ENCODE assay signal across 8 cellular contexts in the genomic region with DNA sequence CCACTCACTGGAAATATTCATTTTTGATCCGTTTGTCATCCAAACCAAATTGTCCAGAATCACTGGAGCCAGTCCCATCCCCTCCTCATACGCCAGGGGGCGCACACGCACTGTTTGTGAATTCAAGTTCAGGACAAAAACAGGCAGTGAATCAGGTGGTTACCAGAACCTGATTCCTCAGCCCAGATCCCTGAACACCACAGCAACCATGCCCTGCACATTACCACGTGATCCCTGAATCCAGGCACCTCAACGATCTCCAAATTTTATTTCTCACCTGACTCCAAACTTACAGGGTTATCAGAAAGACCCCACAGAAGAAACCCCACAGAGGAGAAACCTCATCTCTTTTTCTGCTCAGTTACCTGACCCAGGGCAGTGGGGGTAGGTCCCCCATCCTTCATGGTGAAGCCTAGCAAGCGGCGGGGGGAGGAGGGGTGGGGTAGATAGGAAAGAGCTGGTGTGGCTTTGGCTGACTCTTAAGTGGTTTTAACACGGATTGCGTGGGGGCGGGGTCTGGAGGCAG. TPM values are rescaled to one million over a fixed set of nuclear protein-coding genes. Genes with fewer than 3 reads are reported as not detected.
DNase-seq lines count a peak whose midpoint lies in the region; ATAC-seq and TF ChIP-seq lines count a peak whose summit lies in the region.

No MANE protein-coding gene starts in this region.

- ATAC-seq in GM21737 (IDR thresholded peaks at IDR 0.05; ENCODE audit: unreplicated experiment) = no peak

- DNase-seq in Daoy (ENCODE audit: low read depth) (peak; percentile 90), MG63 (peak; percentile 64), SHP77 (lab: John Stamatoyannopoulos, UW) (peak; percentile 80), fibroblast of villous mesenchyme (ENCODE audit: low read depth) (peak; percentile 88), neural progenitor cell (ENCODE audit: low spot score) (peak; percentile 89), stromal cell of bone marrow (ENCODE audit: low read depth) (peak; percentile 83)
- DNase-seq in activated T-helper 1 cell treated with anti-CD3 and anti-CD28 coated beads, Interleukin-2, amount 50 U/mL, for 16 hours (ENCODE audit: low read depth in 1 of 2, low spot score in 1 of 2) = peak; percentile 63 to 70

- TF ChIP-seq CTCF in fibroblast of villous mesenchyme (IDR thresholded peaks at IDR 0.05; ENCODE audit: insufficient read depth, low read depth, low read length) (peak; percentile 96), neural progenitor cell (IDR thresholded peaks at IDR 0.05) (peak; percentile 99)

- H3K9ac ChIP-seq in neural progenitor cell = no peak overlapping the region

- no peak overlapping the region for H3K4me2 ChIP-seq in neural progenitor cell

- peak overlapping the region; percentile 97 for H3K4me3 Mint-ChIP-seq in neural progenitor cell

- no peak overlapping the region for H3K27ac ChIP-seq in neural progenitor cell

- peaks cover 17% of the 10 kb centered on the region for H3F3A ChIP-seq in neural progenitor cell (ENCODE audit: low read depth)

- no peak overlapping the region for H3K4me3 ChIP-seq in MG63
- no peak overlapping the region for H3K4me3 ChIP-seq in fibroblast of villous mesenchyme (ENCODE audit: low read depth, low read length)
- no peak overlapping the region for H3K4me3 ChIP-seq in neural progenitor cell

- peaks cover 9% of the 10 kb centered on the region for H3K27me3 Mint-ChIP-seq in neural progenitor cell (ENCODE audit: insufficient read depth, low read depth)

- H4K20me1 ChIP-seq in neural progenitor cell (ENCODE audit: low read depth) = peaks cover 41% of the 10 kb centered on the region

- no peak overlapping the region for H3K27ac Mint-ChIP-seq in neural progenitor cell

- peaks cover 15% of the 10 kb centered on the region for H3K4me1 ChIP-seq in neural progenitor cell

- peaks cover 7% of the 10 kb centered on the region for H3K36me3 Mint-ChIP-seq in neural progenitor cell

- no peaks in the 10 kb centered on the region for H3K9me3 Mint-ChIP-seq in neural progenitor cell

- H3K9me3 ChIP-seq in MG63 (no peaks in the 10 kb centered on the region), neural progenitor cell (ENCODE audit: low read depth) (no peaks in the 10 kb centered on the region)

- H3K36me3 ChIP-seq in MG63 (no peaks in the 10 kb centered on the region), neural progenitor cell (no peaks in the 10 kb centered on the region)

- peaks cover 28% of the 10 kb centered on the region for H3K79me2 ChIP-seq in neural progenitor cell (ENCODE audit: low read depth)

- H3K4me1 Mint-ChIP-seq in neural progenitor cell = peaks cover 36% of the 10 kb centered on the region

- no peak overlapping the region for H2AFZ ChIP-seq in neural progenitor cell (replicated peaks)

- H3K27me3 ChIP-seq in MG63 = no peaks in the 10 kb centered on the region
- peaks cover 13% of the 10 kb centered on the region for H3K27me3 ChIP-seq in neural progenitor cell

RNA-seq across cellular contexts. Expression of a gene that starts 1.4 kb away (rescaled TPM):
- 21.4 and 29.4 TPM in 2 replicates for total RNA-seq in Daoy (2014; rRNA removed; shearing (Covaris generic))
- total RNA-seq in MG63 (2014; rRNA removed; shearing (Covaris generic); ENCODE audit: low replicate concordance) = 28.5 and 33.0 TPM in 2 replicates
- 42.7 and 53.8 TPM in 2 replicates for total RNA-seq in fibroblast of villous mesenchyme
- total RNA-seq in neural progenitor cell (ENCODE audit: low replicate concordance) = 71.1 and 119 TPM in 2 replicates
